Comparison of ENCODE assay signal across 10 cellular contexts in the genomic region with DNA sequence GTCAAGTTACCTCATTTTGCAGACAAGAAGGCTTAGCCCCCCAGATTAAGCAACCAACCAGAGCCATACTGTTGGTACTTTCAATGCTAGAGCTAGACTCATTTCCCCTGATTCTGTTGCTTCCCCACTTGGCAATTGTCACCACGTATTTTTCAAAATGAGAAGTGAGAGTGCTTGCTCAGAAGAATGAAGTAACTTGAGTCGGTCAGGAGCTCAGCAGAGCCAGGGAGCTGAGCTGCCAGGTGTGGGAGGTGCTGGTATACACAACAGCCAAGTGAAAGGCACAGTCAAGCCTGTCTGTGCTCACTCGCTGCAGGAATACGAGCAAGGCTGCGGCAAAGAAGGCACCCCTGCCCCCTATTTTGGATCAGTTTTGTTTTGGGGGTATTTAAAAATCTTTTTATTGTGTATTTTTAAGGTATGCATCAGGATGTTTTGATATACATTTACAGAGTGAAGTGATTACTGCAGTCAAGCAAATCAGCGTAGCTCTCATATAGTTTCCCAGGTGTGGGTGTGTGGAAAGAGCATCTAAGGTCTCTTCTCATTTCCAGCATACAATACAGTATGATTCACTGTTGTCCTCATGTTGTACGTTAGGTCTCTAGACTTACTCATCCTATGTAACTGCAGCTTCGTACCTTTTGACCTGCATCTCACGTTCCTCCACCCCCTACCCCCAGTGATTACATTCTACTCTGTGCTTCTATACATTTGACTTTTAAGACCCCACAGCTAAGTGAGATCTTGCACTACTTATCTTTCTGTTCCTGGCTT.
DNase-seq lines count a peak whose midpoint lies in the region; ATAC-seq lines count a peak whose summit lies in the region.
"Had no signal": no experiment of that assay in that cellular context is flagged by ENCODE, and none has a peak within 500 bp of the region (broad histone marks: within the 10 kb centered on the region; RNA-seq: fewer than 3 reads in every experiment).

No MANE protein-coding gene starts in this region.

- H3K27ac Mint-ChIP-seq in stimulated activated memory B cell treated with anti-CD40 and anti-IgM and Interleukin-4, amounts not matched to agents 10 μg/mL and 1 μg/mL and 100 μg/mL, for 72 hours = no peak overlapping the region
- H3K27ac Mint-ChIP-seq: activated CD8-positive, alpha-beta T cell treated with anti-CD3 and anti-CD28 coated beads for 36 hours had no signal

- H3K9me3 Mint-ChIP-seq in stimulated activated memory B cell treated with anti-CD40 and anti-IgM and Interleukin-4, amounts not matched to agents 10 μg/mL and 1 μg/mL and 100 μg/mL, for 72 hours = no peaks in the 10 kb centered on the region
- H3K9me3 Mint-ChIP-seq: activated CD8-positive, alpha-beta T cell treated with anti-CD3 and anti-CD28 coated beads for 36 hours had no signal

- intact Hi-C loops in left colon (cut with DNase I, micrococcal nuclease) = no loop called here

- DNase-seq in NCI-H2107 treated with DMSO at 0.1 percent for 48 hours (lab: John Stamatoyannopoulos, UW; ENCODE audit: unreplicated experiment) (peak; percentile 63), iPS-NIHi7 (ENCODE audit: extremely low spot score) (no peak), glomerular visceral epithelial cell (ENCODE audit: extremely low spot score) (no peak), left colon (no peak)
- DNase-seq: activated CD8-positive, alpha-beta T cell treated with anti-CD3 and anti-CD28 coated beads for 36 hours; NCI-H1048; stomach had no signal

- H3K36me3 Mint-ChIP-seq in stimulated activated memory B cell treated with anti-CD40 and anti-IgM and Interleukin-4, amounts not matched to agents 10 μg/mL and 1 μg/mL and 100 μg/mL, for 72 hours = peaks cover 76% of the 10 kb centered on the region

- no peak overlapping the region for H3K4me3 Mint-ChIP-seq in stimulated activated memory B cell treated with anti-CD40 and anti-IgM and Interleukin-4, amounts not matched to agents 10 μg/mL and 1 μg/mL and 100 μg/mL, for 72 hours
- H3K4me3 Mint-ChIP-seq: activated CD8-positive, alpha-beta T cell treated with anti-CD3 and anti-CD28 coated beads for 36 hours had no signal

- no peaks in the 10 kb centered on the region for H3K27me3 Mint-ChIP-seq in stimulated activated memory B cell treated with anti-CD40 and anti-IgM and Interleukin-4, amounts not matched to agents 10 μg/mL and 1 μg/mL and 100 μg/mL, for 72 hours
- H3K27me3 Mint-ChIP-seq: activated CD8-positive, alpha-beta T cell treated with anti-CD3 and anti-CD28 coated beads for 36 hours had no signal

- peak; percentile 85 for ATAC-seq in GM19372 (IDR thresholded peaks at IDR 0.05; ENCODE audit: low read depth, unreplicated experiment)
- ATAC-seq in HG02884 (IDR thresholded peaks at IDR 0.05; ENCODE audit: unreplicated experiment) = peak; percentile 97
- ATAC-seq in stimulated activated memory B cell treated with anti-CD40 and anti-IgM and Interleukin-4, amounts not matched to agents 10 μg/mL and 1 μg/mL and 100 μg/mL, for 72 hours = peak; percentile 87
- ATAC-seq in left colon = no peak
- ATAC-seq: activated CD8-positive, alpha-beta T cell treated with anti-CD3 and anti-CD28 coated beads for 36 hours had no signal

- peaks cover 11% of the 10 kb centered on the region for H3K4me1 Mint-ChIP-seq in stimulated activated memory B cell treated with anti-CD40 and anti-IgM and Interleukin-4, amounts not matched to agents 10 μg/mL and 1 μg/mL and 100 μg/mL, for 72 hours
